Comparison of ENCODE assay signal across 2 cellular contexts in the genomic region with DNA sequence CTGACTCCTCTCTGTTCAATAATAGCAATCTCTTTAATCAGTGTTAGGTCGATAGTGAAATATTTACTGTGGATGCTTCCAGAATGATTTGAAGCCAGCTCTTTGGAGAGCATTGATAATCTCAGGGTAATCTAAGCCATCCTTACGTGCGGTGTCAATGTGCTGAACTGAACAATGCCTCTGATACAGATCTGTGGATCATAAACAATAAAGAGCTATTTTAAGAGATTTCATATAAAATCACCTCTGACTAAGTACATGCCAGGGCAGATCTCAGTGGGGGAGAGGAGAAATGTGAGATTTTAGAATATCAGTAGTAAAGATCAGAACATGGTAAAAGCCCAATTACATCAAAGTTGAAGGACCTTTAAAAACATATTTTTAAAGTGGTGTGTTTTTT.
TF ChIP-seq lines count a peak whose summit lies in the region.

No MANE protein-coding gene starts in this region.

TF ChIP-seq in GM23338, 12 proteins besides CTCF, POLR2A, EP300 and RAD21 (continues in another document):
- TF ChIP-seq NANOG (IDR thresholded peaks at IDR 0.05; ENCODE audit: borderline replicate concordance) (no peak), EZH2phosphoT487 (IDR thresholded peaks at IDR 0.05; ENCODE audit: unreplicated experiment) (no peak), CREB1 (CRISPR knock-in tag; IDR thresholded peaks at IDR 0.05; ENCODE audit: low read depth) (no peak), EZH2 (IDR thresholded peaks at IDR 0.05; ENCODE audit: low read depth, unreplicated experiment) (no peak), JUNB (IDR thresholded peaks at IDR 0.05; ENCODE audit: unreplicated experiment) (no peak), POLR2AphosphoS5 (IDR thresholded peaks at IDR 0.05; ENCODE audit: low read depth) (no peak), ZNF331 (CRISPR knock-in tag; IDR thresholded peaks at IDR 0.05; ENCODE audit: low read depth) (no peak)
- TF ChIP-seq, protein P1, sequence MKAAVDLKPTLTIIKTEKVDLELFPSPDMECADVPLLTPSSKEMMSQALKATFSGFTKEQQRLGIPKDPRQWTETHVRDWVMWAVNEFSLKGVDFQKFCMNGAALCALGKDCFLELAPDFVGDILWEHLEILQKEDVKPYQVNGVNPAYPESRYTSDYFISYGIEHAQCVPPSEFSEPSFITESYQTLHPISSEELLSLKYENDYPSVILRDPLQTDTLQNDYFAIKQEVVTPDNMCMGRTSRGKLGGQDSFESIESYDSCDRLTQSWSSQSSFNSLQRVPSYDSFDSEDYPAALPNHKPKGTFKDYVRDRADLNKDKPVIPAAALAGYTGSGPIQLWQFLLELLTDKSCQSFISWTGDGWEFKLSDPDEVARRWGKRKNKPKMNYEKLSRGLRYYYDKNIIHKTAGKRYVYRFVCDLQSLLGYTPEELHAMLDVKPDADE (IDR thresholded peaks at IDR 0.05) = no peak
- TF ChIP-seq, protein P2, sequence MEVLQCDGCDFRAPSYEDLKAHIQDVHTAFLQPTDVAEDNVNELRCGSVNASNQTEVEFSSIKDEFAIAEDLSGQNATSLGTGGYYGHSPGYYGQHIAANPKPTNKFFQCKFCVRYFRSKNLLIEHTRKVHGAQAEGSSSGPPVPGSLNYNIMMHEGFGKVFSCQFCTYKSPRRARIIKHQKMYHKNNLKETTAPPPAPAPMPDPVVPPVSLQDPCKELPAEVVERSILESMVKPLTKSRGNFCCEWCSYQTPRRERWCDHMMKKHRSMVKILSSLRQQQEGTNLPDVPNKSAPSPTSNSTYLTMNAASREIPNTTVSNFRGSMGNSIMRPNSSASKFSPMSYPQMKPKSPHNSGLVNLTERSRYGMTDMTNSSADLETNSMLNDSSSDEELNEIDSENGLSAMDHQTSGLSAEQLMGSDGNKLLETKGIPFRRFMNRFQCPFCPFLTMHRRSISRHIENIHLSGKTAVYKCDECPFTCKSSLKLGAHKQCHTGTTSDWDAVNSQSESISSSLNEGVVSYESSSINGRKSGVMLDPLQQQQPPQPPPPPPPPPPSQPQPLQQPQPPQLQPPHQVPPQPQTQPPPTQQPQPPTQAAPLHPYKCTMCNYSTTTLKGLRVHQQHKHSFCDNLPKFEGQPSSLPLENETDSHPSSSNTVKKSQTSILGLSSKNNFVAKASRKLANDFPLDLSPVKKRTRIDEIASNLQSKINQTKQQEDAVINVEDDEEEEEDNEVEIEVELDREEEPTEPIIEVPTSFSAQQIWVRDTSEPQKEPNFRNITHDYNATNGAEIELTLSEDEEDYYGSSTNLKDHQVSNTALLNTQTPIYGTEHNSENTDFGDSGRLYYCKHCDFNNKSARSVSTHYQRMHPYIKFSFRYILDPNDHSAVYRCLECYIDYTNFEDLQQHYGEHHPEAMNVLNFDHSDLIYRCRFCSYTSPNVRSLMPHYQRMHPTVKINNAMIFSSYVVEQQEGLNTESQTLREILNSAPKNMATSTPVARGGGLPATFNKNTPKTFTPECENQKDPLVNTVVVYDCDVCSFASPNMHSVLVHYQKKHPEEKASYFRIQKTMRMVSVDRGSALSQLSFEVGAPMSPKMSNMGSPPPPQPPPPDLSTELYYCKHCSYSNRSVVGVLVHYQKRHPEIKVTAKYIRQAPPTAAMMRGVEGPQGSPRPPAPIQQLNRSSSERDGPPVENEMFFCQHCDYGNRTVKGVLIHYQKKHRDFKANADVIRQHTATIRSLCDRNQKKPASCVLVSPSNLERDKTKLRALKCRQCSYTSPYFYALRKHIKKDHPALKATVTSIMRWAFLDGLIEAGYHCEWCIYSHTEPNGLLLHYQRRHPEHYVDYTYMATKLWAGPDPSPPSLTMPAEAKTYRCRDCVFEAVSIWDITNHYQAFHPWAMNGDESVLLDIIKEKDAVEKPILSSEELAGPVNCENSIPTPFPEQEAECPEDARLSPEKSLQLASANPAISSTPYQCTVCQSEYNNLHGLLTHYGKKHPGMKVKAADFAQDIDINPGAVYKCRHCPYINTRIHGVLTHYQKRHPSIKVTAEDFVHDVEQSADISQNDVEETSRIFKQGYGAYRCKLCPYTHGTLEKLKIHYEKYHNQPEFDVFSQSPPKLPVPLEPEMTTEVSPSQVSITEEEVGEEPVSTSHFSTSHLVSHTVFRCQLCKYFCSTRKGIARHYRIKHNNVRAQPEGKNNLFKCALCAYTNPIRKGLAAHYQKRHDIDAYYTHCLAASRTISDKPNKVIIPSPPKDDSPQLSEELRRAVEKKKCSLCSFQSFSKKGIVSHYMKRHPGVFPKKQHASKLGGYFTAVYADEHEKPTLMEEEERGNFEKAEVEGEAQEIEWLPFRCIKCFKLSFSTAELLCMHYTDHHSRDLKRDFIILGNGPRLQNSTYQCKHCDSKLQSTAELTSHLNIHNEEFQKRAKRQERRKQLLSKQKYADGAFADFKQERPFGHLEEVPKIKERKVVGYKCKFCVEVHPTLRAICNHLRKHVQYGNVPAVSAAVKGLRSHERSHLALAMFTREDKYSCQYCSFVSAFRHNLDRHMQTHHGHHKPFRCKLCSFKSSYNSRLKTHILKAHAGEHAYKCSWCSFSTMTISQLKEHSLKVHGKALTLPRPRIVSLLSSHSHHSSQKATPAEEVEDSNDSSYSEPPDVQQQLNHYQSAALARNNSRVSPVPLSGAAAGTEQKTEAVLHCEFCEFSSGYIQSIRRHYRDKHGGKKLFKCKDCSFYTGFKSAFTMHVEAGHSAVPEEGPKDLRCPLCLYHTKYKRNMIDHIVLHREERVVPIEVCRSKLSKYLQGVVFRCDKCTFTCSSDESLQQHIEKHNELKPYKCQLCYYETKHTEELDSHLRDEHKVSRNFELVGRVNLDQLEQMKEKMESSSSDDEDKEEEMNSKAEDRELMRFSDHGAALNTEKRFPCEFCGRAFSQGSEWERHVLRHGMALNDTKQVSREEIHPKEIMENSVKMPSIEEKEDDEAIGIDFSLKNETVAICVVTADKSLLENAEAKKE (CRISPR knock-in tag; IDR thresholded peaks at IDR 0.05) = no peak
- TF ChIP-seq, protein P3, sequence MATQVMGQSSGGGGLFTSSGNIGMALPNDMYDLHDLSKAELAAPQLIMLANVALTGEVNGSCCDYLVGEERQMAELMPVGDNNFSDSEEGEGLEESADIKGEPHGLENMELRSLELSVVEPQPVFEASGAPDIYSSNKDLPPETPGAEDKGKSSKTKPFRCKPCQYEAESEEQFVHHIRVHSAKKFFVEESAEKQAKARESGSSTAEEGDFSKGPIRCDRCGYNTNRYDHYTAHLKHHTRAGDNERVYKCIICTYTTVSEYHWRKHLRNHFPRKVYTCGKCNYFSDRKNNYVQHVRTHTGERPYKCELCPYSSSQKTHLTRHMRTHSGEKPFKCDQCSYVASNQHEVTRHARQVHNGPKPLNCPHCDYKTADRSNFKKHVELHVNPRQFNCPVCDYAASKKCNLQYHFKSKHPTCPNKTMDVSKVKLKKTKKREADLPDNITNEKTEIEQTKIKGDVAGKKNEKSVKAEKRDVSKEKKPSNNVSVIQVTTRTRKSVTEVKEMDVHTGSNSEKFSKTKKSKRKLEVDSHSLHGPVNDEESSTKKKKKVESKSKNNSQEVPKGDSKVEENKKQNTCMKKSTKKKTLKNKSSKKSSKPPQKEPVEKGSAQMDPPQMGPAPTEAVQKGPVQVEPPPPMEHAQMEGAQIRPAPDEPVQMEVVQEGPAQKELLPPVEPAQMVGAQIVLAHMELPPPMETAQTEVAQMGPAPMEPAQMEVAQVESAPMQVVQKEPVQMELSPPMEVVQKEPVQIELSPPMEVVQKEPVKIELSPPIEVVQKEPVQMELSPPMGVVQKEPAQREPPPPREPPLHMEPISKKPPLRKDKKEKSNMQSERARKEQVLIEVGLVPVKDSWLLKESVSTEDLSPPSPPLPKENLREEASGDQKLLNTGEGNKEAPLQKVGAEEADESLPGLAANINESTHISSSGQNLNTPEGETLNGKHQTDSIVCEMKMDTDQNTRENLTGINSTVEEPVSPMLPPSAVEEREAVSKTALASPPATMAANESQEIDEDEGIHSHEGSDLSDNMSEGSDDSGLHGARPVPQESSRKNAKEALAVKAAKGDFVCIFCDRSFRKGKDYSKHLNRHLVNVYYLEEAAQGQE (IDR thresholded peaks at IDR 0.05; ENCODE audit: unreplicated experiment) = no peak

TF ChIP-seq in endothelial cell of umbilical vein, 7 proteins besides CTCF, POLR2A, EP300 and RAD21:
- TF ChIP-seq, protein P4, sequence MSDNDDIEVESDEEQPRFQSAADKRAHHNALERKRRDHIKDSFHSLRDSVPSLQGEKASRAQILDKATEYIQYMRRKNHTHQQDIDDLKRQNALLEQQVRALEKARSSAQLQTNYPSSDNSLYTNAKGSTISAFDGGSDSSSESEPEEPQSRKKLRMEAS (IDR thresholded peaks at IDR 0.05; ENCODE audit: insufficient read depth, insufficient read length) = no peak
- no peak for TF ChIP-seq JUN (IDR thresholded peaks at IDR 0.05; ENCODE audit: borderline replicate concordance, insufficient read depth, insufficient read length, low read depth)
- TF ChIP-seq GATA2 (IDR thresholded peaks at IDR 0.05; ENCODE audit: insufficient read depth, insufficient read length, low read depth, low read length) = peak; percentile 78
